ENCODE assay signal across 11 cellular contexts in the genomic region with DNA sequence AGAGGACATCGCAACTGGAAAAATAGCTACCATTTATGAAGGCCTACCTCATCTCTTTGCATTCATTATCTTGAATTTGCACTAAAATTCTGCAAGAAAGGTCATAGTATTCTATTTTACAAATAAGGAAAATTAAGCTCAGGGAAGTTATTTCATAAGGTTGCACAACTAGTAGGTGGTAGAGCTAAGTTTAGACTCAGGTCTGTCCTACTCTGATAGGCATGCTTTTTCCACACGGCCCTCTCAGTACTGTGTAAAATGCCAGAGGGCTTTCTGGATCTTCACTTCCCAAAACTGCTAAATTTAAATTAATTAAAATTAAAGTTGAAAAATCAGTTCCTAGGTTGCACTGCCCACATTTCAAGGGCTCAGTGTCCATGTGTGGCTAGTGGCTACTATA. TPM values are rescaled to one million over a fixed set of nuclear protein-coding genes. Genes with fewer than 3 reads are reported as not detected.
DNase-seq lines count a peak whose midpoint lies in the region; ATAC-seq and FAIRE-seq lines count a peak whose summit lies in the region.
"Had no signal": no experiment of that assay in that cellular context is flagged by ENCODE, and none has a peak within 500 bp of the region (broad histone marks: within the 10 kb centered on the region; RNA-seq: fewer than 3 reads in every experiment).

No MANE protein-coding gene starts in this region.

- H3K4me1 ChIP-seq in subcutaneous abdominal adipose tissue (ENCODE audit: control insufficient read depth in 5 of 5, insufficient read depth in 5 of 5, low read length in 5 of 5): peaks cover 17 to 95% (median 89%) of the 10 kb centered on the region in 5 donors

- peak overlapping the region; percentile 74 for H3K27ac ChIP-seq in subcutaneous abdominal adipose tissue (ENCODE audit: low read depth, low read length)

- peaks cover 13% of the 10 kb centered on the region for H3K36me3 Mint-ChIP-seq in activated naive CD4-positive, alpha-beta T cell treated with anti-CD3 and anti-CD28 coated beads, Interleukin-2, amount 50 U/mL, for 24 hours
- peaks cover 0 to 29% of the 10 kb centered on the region in 2 donors for H3K36me3 Mint-ChIP-seq in activated naive CD4-positive, alpha-beta T cell treated with anti-CD3 and anti-CD28 coated beads, Interleukin-2, amount 50 U/mL, for 72 hours
- H3K36me3 Mint-ChIP-seq in activated naive CD8-positive, alpha-beta T cell treated with anti-CD3 and anti-CD28 coated beads, Interleukin-2, amount 10 ng/mL, durations not matched to agents 7 days and 5 days: peaks cover 35% of the 10 kb centered on the region

- peak overlapping the region; percentile 66 for H3K4me3 Mint-ChIP-seq in activated naive CD4-positive, alpha-beta T cell treated with anti-CD3 and anti-CD28 coated beads, Interleukin-2, amount 50 U/mL, for 24 hours
- H3K4me3 Mint-ChIP-seq in activated naive CD8-positive, alpha-beta T cell treated with anti-CD3 and anti-CD28 coated beads, Interleukin-2, amount 10 ng/mL, durations not matched to agents 7 days and 5 days: peak overlapping the region; percentile 68

- no peaks in the 10 kb centered on the region for H3K36me3 ChIP-seq in subcutaneous abdominal adipose tissue (ENCODE audit: control insufficient read depth in 5 of 5, insufficient read depth in 5 of 5, low read length in 5 of 5)

- H3K27ac Mint-ChIP-seq in activated naive CD4-positive, alpha-beta T cell treated with anti-CD3 and anti-CD28 coated beads, Interleukin-2, amount 50 U/mL, for 24 hours: no peak overlapping the region
- no peak overlapping the region for H3K27ac Mint-ChIP-seq in activated naive CD4-positive, alpha-beta T cell treated with anti-CD3 and anti-CD28 coated beads, Interleukin-2, amount 50 U/mL, for 72 hours
- peak overlapping the region; percentile 1 for H3K27ac Mint-ChIP-seq in activated naive CD8-positive, alpha-beta T cell treated with anti-CD3 and anti-CD28 coated beads, Interleukin-2, amount 10 ng/mL, durations not matched to agents 7 days and 5 days

- no peak for DNase-seq in activated naive CD4-positive, alpha-beta T cell treated with anti-CD3 and anti-CD28 coated beads, Interleukin-2, amount 50 U/mL, for 72 hours (ENCODE audit: low spot score in 2 of 2)
- no peak for DNase-seq in activated naive CD8-positive, alpha-beta T cell treated with anti-CD3 and anti-CD28 coated beads, Interleukin-2, amount 10 ng/mL, durations not matched to agents 7 days and 5 days
- DNase-seq in left lobe of liver (ENCODE audit: low spot score) (no peak), NCI-H146 (lab: John Stamatoyannopoulos, UW) (no peak), RCC 7860 (ENCODE audit: low spot score) (no peak)
- DNase-seq: activated CD8-positive, alpha-beta memory T cell treated with anti-CD3 and anti-CD28 coated beads, Interleukin-2, amount 50 U/mL, for 4 hours; Kasumi-1; occipital lobe had no signal

- no peak for FAIRE-seq in RCC 7860 (lab: Jason Lieb, UNC)

- H3K4me1 Mint-ChIP-seq in activated naive CD4-positive, alpha-beta T cell treated with anti-CD3 and anti-CD28 coated beads, Interleukin-2, amount 50 U/mL, for 24 hours: peaks cover 94% of the 10 kb centered on the region
- peaks cover 78% of the 10 kb centered on the region for H3K4me1 Mint-ChIP-seq in activated naive CD8-positive, alpha-beta T cell treated with anti-CD3 and anti-CD28 coated beads, Interleukin-2, amount 10 ng/mL, durations not matched to agents 7 days and 5 days

- H3K27me3 Mint-ChIP-seq in activated naive CD4-positive, alpha-beta T cell treated with anti-CD3 and anti-CD28 coated beads, Interleukin-2, amount 50 U/mL, for 24 hours: no peaks in the 10 kb centered on the region
- H3K27me3 Mint-ChIP-seq in activated naive CD8-positive, alpha-beta T cell treated with anti-CD3 and anti-CD28 coated beads, Interleukin-2, amount 10 ng/mL, durations not matched to agents 7 days and 5 days: no peaks in the 10 kb centered on the region

- no peak for ATAC-seq in activated naive CD4-positive, alpha-beta T cell treated with anti-CD3 and anti-CD28 coated beads, Interleukin-2, amount 50 U/mL, for 72 hours
- no peak for ATAC-seq in activated naive CD8-positive, alpha-beta T cell treated with anti-CD3 and anti-CD28 coated beads, Interleukin-2, amount 10 ng/mL, durations not matched to agents 7 days and 5 days (ENCODE audit: low read depth)
- ATAC-seq in left lobe of liver (peak; percentile 78), HG02852 (IDR thresholded peaks at IDR 0.05; ENCODE audit: unreplicated experiment) (no peak)

- H3K4me3 ChIP-seq in subcutaneous abdominal adipose tissue (ENCODE audit: low read depth in 1 of 5, low read length in 5 of 5): peak overlapping the region in 4 of 5 donors; percentile 4 to 37 (median 22)

- no peaks in the 10 kb centered on the region for H3K9me3 ChIP-seq in subcutaneous abdominal adipose tissue (ENCODE audit: control insufficient read depth in 5 of 5, low read length in 5 of 5)

- no peaks in the 10 kb centered on the region for H3K27me3 ChIP-seq in subcutaneous abdominal adipose tissue (ENCODE audit: control insufficient read depth in 5 of 5, insufficient read depth in 4 of 5, low read length in 5 of 5)

- H3K9me3 Mint-ChIP-seq in activated naive CD4-positive, alpha-beta T cell treated with anti-CD3 and anti-CD28 coated beads, Interleukin-2, amount 50 U/mL, for 24 hours: no peaks in the 10 kb centered on the region
- H3K9me3 Mint-ChIP-seq in activated naive CD4-positive, alpha-beta T cell treated with anti-CD3 and anti-CD28 coated beads, Interleukin-2, amount 50 U/mL, for 72 hours: no peaks in the 10 kb centered on the region
- no peaks in the 10 kb centered on the region for H3K9me3 Mint-ChIP-seq in activated naive CD8-positive, alpha-beta T cell treated with anti-CD3 and anti-CD28 coated beads, Interleukin-2, amount 10 ng/mL, durations not matched to agents 7 days and 5 days

- H3K9ac ChIP-seq in subcutaneous abdominal adipose tissue (ENCODE audit: low read length in 5 of 5): peak overlapping the region in 3 of 5 donors; percentile 6 to 81 (median 19)

- POLR2A ChIA-PET in activated naive CD8-positive, alpha-beta T cell treated with anti-CD3 and anti-CD28 coated beads, Interleukin-2, amount 10 ng/mL, durations not matched to agents 7 days and 5 days (lab: Charles Lee): interaction anchor here (0.6 to 1.4 kb wide), 3 partner anchors 16 to 272 kb away, joined by 3 to 7 read pairs (median 3); no protein-coding TSS in a partner anchor

RNA-seq across cellular contexts. Expression of gene MAP2K1, which starts 18.3 kb away (rescaled TPM):
- 100 to 1,000 TPM in 1 of 2 donors, 10 to 100 TPM in 1; 78.8 to 131 TPM for total RNA-seq in activated naive CD4-positive, alpha-beta T cell treated with anti-CD3 and anti-CD28 coated beads, Interleukin-2, amount 50 U/mL, for 72 hours
- total RNA-seq in activated naive CD8-positive, alpha-beta T cell treated with anti-CD3 and anti-CD28 coated beads, Interleukin-2, amount 10 ng/mL, durations not matched to agents 7 days and 5 days: 10 to 100 TPM; 95.0 to 96.5 TPM
- total RNA-seq in left lobe of liver: 73.8 TPM

RNA-seq across cellular contexts. Expression of gene TIPIN, which starts 48.5 kb away (rescaled TPM):
- 10 to 100 TPM; 27.9 to 36.3 TPM for total RNA-seq in activated naive CD4-positive, alpha-beta T cell treated with anti-CD3 and anti-CD28 coated beads, Interleukin-2, amount 50 U/mL, for 72 hours
- total RNA-seq in activated naive CD8-positive, alpha-beta T cell treated with anti-CD3 and anti-CD28 coated beads, Interleukin-2, amount 10 ng/mL, durations not matched to agents 7 days and 5 days: 10 to 100 TPM; 29.5 to 31.3 TPM
- 2.5 TPM for total RNA-seq in left lobe of liver
